ENCODE assay signal across 10 cellular contexts in the genomic region with DNA sequence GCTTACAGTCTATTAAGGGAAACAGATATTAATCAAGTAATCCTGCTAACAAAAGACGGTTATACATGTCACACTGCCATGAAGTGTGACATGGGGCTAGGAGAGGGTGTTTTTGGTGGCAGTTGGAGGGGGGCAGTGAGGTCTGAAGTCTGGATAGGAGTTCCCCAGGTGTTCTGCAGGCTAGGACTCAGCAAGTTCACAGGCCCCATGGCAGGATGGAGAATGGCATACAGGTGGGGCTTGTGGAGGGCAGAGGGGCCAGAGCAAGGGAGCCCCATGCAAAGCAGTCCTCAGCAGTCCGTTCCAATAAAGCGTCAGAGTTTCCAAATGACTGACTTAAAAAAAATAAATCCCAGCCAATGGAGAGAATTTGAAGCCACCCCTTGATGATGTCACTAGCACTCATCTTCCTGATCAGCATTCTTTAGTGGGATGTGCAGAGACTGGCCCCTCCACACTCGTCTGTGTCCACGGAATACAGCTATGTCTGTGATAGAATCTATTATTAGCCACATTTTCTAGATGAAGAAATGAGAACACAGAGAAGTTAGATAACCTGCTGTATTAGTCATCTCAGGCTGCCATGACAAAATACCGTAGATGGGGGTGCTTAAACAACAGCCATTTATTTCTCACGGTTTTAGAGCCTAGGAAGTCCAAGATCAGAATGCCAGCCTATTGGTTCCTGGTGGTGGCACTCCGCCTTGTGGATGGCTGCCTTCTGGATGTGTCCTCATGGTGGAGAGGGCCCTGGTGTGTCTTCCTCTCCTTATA. TPM values are rescaled to one million over a fixed set of nuclear protein-coding genes. Genes with fewer than 3 reads are reported as not detected.
A peak's percentile ranks its signal among the peaks of the same experiment; 100 is the strongest.
DNase-seq lines count a peak whose midpoint lies in the region; ATAC-seq and TF ChIP-seq lines count a peak whose summit lies in the region.
"Had no signal": no experiment of that assay in that cellular context is flagged by ENCODE, and none has a peak within 500 bp of the region (broad histone marks: within the 10 kb centered on the region; RNA-seq: fewer than 3 reads in every experiment).

No MANE protein-coding gene starts in this region.

- H3K4me1 ChIP-seq in mesendoderm (ENCODE audit: control insufficient read depth, low read depth, low read length) (peaks cover 5% of the 10 kb centered on the region), upper lobe of left lung (peaks cover 18 to 37% (median 22%) of the 10 kb centered on the region in 4 donors)

- H3K79me1 ChIP-seq in mesendoderm (ENCODE audit: low read length), result no peaks in the 10 kb centered on the region

- no peak overlapping the region for H3K4me2 ChIP-seq in mesendoderm (ENCODE audit: low read length)

- no TSS peak for BruUV-seq in MCF 10A (replicated peaks; lab: Mats Ljungman, UMichigan)

- no peak for DNase-seq in activated naive CD8-positive, alpha-beta T cell treated with anti-CD3 and anti-CD28 coated beads for 36 hours
- DNase-seq in MCF 10A (ENCODE audit: unreplicated experiment), result peak; percentile 33
- peak; percentile 25 for DNase-seq in mesendoderm
- no peak for DNase-seq in upper lobe of left lung
- no peak for DNase-seq in activated T-cell treated with anti-CD3 and anti-CD28 coated beads, Interleukin-2, amount 50 U/mL, for 72 hours
- no peak for DNase-seq in stimulated activated CD4-positive, alpha-beta T cell treated with anti-CD3 and anti-CD28 coated beads, Interleukin-12 subunit alpha, Interleukin-12 subunit beta, amount 100 ng/mL, for 4 hours
- DNase-seq: foreskin melanocyte, small intestine had no signal

- no peak overlapping the region for H2BK15ac ChIP-seq in mesendoderm (replicated peaks; ENCODE audit: low read depth)

- H3K4me3 Mint-ChIP-seq in activated naive CD8-positive, alpha-beta T cell, result peak overlapping the region; percentile 86
- no peak overlapping the region for H3K4me3 Mint-ChIP-seq in activated naive CD8-positive, alpha-beta T cell treated with anti-CD3 and anti-CD28 coated beads for 36 hours
- H3K4me3 Mint-ChIP-seq in MCF 10A (ENCODE audit: unreplicated experiment), result no peak overlapping the region
- H3K4me3 Mint-ChIP-seq in activated T-cell treated with anti-CD3 and anti-CD28 coated beads, Interleukin-2, amount 50 U/mL, for 72 hours, result no peak overlapping the region

- intact Hi-C loops in MCF 10A (cut with micrococcal nuclease), result no loop called here

- H3K27ac ChIP-seq in mesendoderm (ENCODE audit: low read depth, low read length) (no peak overlapping the region), upper lobe of left lung (peak overlapping the region in 3 of 4 donors; percentile 88 to 95 (median 94))

- peaks cover 5% of the 10 kb centered on the region for H3K27me3 Mint-ChIP-seq in activated naive CD8-positive, alpha-beta T cell
- H3K27me3 Mint-ChIP-seq in activated naive CD8-positive, alpha-beta T cell treated with anti-CD3 and anti-CD28 coated beads for 36 hours, result no peaks in the 10 kb centered on the region
- no peaks in the 10 kb centered on the region for H3K27me3 Mint-ChIP-seq in MCF 10A (ENCODE audit: insufficient read depth, unreplicated experiment)
- peaks cover 37% of the 10 kb centered on the region for H3K27me3 Mint-ChIP-seq in activated T-cell treated with anti-CD3 and anti-CD28 coated beads, Interleukin-2, amount 50 U/mL, for 72 hours (ENCODE audit: low read depth)

- CTCF ChIA-PET in MCF 10A (lab: Yijun Ruan, JAX), result interaction anchor here (0.7 to 1.0 kb wide), 2 partner anchors 18 to 115 kb away, joined by 3 to 4 read pairs; no protein-coding TSS in a partner anchor

- no peaks in the 10 kb centered on the region for H3K9me3 Mint-ChIP-seq in activated naive CD8-positive, alpha-beta T cell (ENCODE audit: low read depth)
- H3K9me3 Mint-ChIP-seq in activated naive CD8-positive, alpha-beta T cell treated with anti-CD3 and anti-CD28 coated beads for 36 hours, result no peaks in the 10 kb centered on the region
- H3K9me3 Mint-ChIP-seq in MCF 10A (ENCODE audit: unreplicated experiment), result no peaks in the 10 kb centered on the region
- H3K9me3 Mint-ChIP-seq in activated T-cell treated with anti-CD3 and anti-CD28 coated beads, Interleukin-2, amount 50 U/mL, for 72 hours, result no peaks in the 10 kb centered on the region

- no peak overlapping the region for H3K9ac ChIP-seq in mesendoderm (ENCODE audit: low read length)

- H3K27me3 ChIP-seq in mesendoderm (ENCODE audit: insufficient read depth, low read length, poor library complexity), result no peaks in the 10 kb centered on the region
- H3K27me3 ChIP-seq in upper lobe of left lung, result peaks cover 0 to 4% (median 0%) of the 10 kb centered on the region in 4 donors

- no peak overlapping the region for H3K4ac ChIP-seq in mesendoderm (ENCODE audit: low read depth, low read length)

- H4K5ac ChIP-seq in mesendoderm (ENCODE audit: low read length), result no peak overlapping the region

- H3K4me3 ChIP-seq in mesendoderm (ENCODE audit: low read length) (no peak overlapping the region), upper lobe of left lung (no peak overlapping the region)

- no peak overlapping the region for H2BK5ac ChIP-seq in mesendoderm (ENCODE audit: low read length)

- H3K36me3 ChIP-seq in mesendoderm (ENCODE audit: control insufficient read depth, insufficient read depth, low read length) (no peaks in the 10 kb centered on the region), upper lobe of left lung (peaks cover 0 to 17% (median 1%) of the 10 kb centered on the region in 4 donors)

- no peak overlapping the region for H2AK5ac ChIP-seq in mesendoderm (ENCODE audit: low read length)

- no peak overlapping the region for H2BK120ac ChIP-seq in mesendoderm (ENCODE audit: low read depth, low read length)

- TF ChIP-seq CTCF in MCF 10A (IDR thresholded peaks at IDR 0.05; ENCODE audit: unreplicated experiment), result no peak
- TF ChIP-seq CTCF in upper lobe of left lung (IDR thresholded peaks at IDR 0.05), result no peak

- no peak for TF ChIP-seq POLR2A in upper lobe of left lung (IDR thresholded peaks at IDR 0.05)

- no peak for TF ChIP-seq EP300 in upper lobe of left lung (IDR thresholded peaks at IDR 0.05)

- no peak overlapping the region for H3K23ac ChIP-seq in mesendoderm (ENCODE audit: low read length)

- no peak overlapping the region for H3K18ac ChIP-seq in mesendoderm (ENCODE audit: low read length)

- H3K36me3 Mint-ChIP-seq in activated naive CD8-positive, alpha-beta T cell, result no peaks in the 10 kb centered on the region
- no peaks in the 10 kb centered on the region for H3K36me3 Mint-ChIP-seq in activated naive CD8-positive, alpha-beta T cell treated with anti-CD3 and anti-CD28 coated beads for 36 hours
- H3K36me3 Mint-ChIP-seq in MCF 10A (ENCODE audit: insufficient read depth, unreplicated experiment), result no peaks in the 10 kb centered on the region
- no peaks in the 10 kb centered on the region for H3K36me3 Mint-ChIP-seq in activated T-cell treated with anti-CD3 and anti-CD28 coated beads, Interleukin-2, amount 50 U/mL, for 72 hours (ENCODE audit: insufficient read depth in 2 of 2)

- ATAC-seq in upper lobe of left lung (ENCODE audit: low FRiP score in 2 of 2) (no peak), HG03039 (IDR thresholded peaks at IDR 0.05; ENCODE audit: unreplicated experiment) (no peak)
- no peak for ATAC-seq in activated T-cell treated with anti-CD3 and anti-CD28 coated beads, Interleukin-2, amount 50 U/mL, for 72 hours (replicated peaks in 1 of 2)

- no CpG with 5 or more reads among the region's 8 CpGs for WGBS in mesendoderm (ENCODE audit: extremely low coverage, insufficient coverage, low lambda C conversion rate)
- 78 to 83% methylated on average over 8 of the region's 8 CpGs for WGBS in upper lobe of left lung, 2 donors

- no peak overlapping the region for H3K56ac ChIP-seq in mesendoderm (ENCODE audit: low read length)

- H3K4me1 Mint-ChIP-seq in activated naive CD8-positive, alpha-beta T cell (ENCODE audit: low read depth), result peaks cover 12% of the 10 kb centered on the region
- H3K4me1 Mint-ChIP-seq in activated naive CD8-positive, alpha-beta T cell treated with anti-CD3 and anti-CD28 coated beads for 36 hours, result peaks cover 12% of the 10 kb centered on the region
- H3K4me1 Mint-ChIP-seq in MCF 10A (ENCODE audit: insufficient read depth, unreplicated experiment), result no peaks in the 10 kb centered on the region
- H3K4me1 Mint-ChIP-seq in activated T-cell treated with anti-CD3 and anti-CD28 coated beads, Interleukin-2, amount 50 U/mL, for 72 hours (ENCODE audit: low read depth), result no peaks in the 10 kb centered on the region

- POLR2A ChIA-PET in MCF 10A (lab: Yijun Ruan, JAX), result interaction anchor here (1.0 kb wide), 1 partner anchor 10 kb away, joined by 3 read pairs; no protein-coding TSS in a partner anchor

- H4K8ac ChIP-seq in mesendoderm (ENCODE audit: low read depth, low read length), result no peak overlapping the region

- H3K79me2 ChIP-seq in mesendoderm (ENCODE audit: control insufficient read depth, insufficient read depth, low read length), result no peaks in the 10 kb centered on the region

- no peak overlapping the region for H3K27ac Mint-ChIP-seq in activated naive CD8-positive, alpha-beta T cell
- no peak overlapping the region for H3K27ac Mint-ChIP-seq in activated naive CD8-positive, alpha-beta T cell treated with anti-CD3 and anti-CD28 coated beads for 36 hours
- peak overlapping the region; percentile 26 for H3K27ac Mint-ChIP-seq in MCF 10A (ENCODE audit: low read depth, unreplicated experiment)
- no peak overlapping the region for H3K27ac Mint-ChIP-seq in activated T-cell treated with anti-CD3 and anti-CD28 coated beads, Interleukin-2, amount 50 U/mL, for 72 hours

- H3K9me3 ChIP-seq in upper lobe of left lung, result no peaks in the 10 kb centered on the region

RNA-seq across cellular contexts. Expression of a gene that starts 32.6 kb away (rescaled TPM):
- total RNA-seq in activated naive CD8-positive, alpha-beta T cell treated with anti-CD3 and anti-CD28 coated beads for 36 hours, result 1 to 10 TPM; 4.7 to 4.8 TPM
- total RNA-seq in MCF 10A (2022), result 4.0 and 4.9 TPM in 2 replicates
- polyA plus RNA-seq in mesendoderm (2013, experiment 1 of 2), result 5.4 TPM
- 5.4 TPM for polyA plus RNA-seq in mesendoderm (2013, experiment 2 of 2)
- 10 to 100 TPM; 12.7 to 21.1 (median 16.0) TPM for total RNA-seq in upper lobe of left lung
- total RNA-seq in activated T-cell treated with anti-CD3 and anti-CD28 coated beads, Interleukin-2, amount 50 U/mL, for 72 hours, result 1 to 10 TPM; 1.2 to 2.0 TPM

Comparison
In these comparisons a context has a peak if more than half of its experiments do, and no peak if none do; other contexts are left out.
1. DNase-seq: peak in MCF 10A (single experiment) and mesendoderm (single experiment); none in activated naive CD8-positive, alpha-beta T cell treated with anti-CD3 and anti-CD28 coated beads for 36 hours (single experiment), upper lobe of left lung (0 of 2), activated T-cell treated with anti-CD3 and anti-CD28 coated beads, Interleukin-2, amount 50 U/mL, for 72 hours (0 of 2) and stimulated activated CD4-positive, alpha-beta T cell treated with anti-CD3 and anti-CD28 coated beads, Interleukin-12 subunit alpha, Interleukin-12 subunit beta, amount 100 ng/mL, for 4 hours (single experiment).